Comparison of ENCODE assay signal across 7 cellular contexts in the genomic region with DNA sequence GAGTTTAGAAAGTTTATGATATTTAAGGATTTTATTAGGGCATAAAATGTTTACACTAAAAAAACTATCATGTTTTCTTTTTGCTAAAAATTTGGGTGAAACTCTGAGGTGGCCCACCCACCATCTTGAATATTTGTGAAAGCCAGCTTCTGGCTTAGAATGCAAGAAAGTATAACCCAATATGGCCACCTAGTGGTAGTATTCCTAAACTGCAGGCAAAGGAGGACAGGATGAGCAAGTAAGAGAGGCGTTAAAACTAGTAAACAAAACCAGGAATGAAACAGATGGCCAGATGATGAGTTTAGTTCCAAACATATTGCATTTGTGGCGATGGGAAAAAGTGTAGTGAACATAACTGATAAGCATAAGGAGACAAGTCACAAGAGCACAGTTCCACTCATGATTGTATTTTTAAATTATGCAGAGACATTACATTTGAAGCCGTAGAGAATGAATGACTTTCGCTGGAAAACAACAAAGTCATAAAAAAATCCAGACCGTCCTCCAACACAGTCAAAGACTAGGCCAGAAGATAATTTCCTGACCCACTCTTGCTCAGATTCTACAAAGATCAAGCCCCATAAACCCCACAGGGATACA.
DNase-seq lines count a peak whose midpoint lies in the region; ATAC-seq, FAIRE-seq and TF ChIP-seq lines count a peak whose summit lies in the region.

No MANE protein-coding gene starts in this region.

- H3K79me2 ChIP-seq in mammary epithelial cell (ENCODE audit: insufficient read depth, low read length): no peaks in the 10 kb centered on the region

- intact Hi-C loops in mammary epithelial cell (cut with micrococcal nuclease): loop anchor here (1.0 to 5.0 kb wide), 2 partner anchors 71 to 198 kb away; no protein-coding TSS in a partner anchor
- intact Hi-C loops in kidney (cut with DNase I): loop anchor here (10.0 kb wide), 1 partner anchor 201 kb away; no protein-coding TSS in a partner anchor

- no peak overlapping the region for H3K27ac ChIP-seq in mammary epithelial cell (ENCODE audit: insufficient read depth, low read depth, low read length)
- no peak overlapping the region for H3K27ac ChIP-seq in kidney (ENCODE audit: low read depth in 2 of 2, low read length in 2 of 2)

- H3K4me1 ChIP-seq in mammary epithelial cell (ENCODE audit: insufficient read depth, low read length): no peaks in the 10 kb centered on the region
- no peaks in the 10 kb centered on the region for H3K4me1 ChIP-seq in kidney (ENCODE audit: control insufficient read depth in 1 of 2, insufficient read depth in 1 of 2, low read depth in 1 of 2, low read length in 2 of 2)

- H3K4me2 ChIP-seq in mammary epithelial cell (ENCODE audit: insufficient read depth, low read depth, low read length): no peak overlapping the region

- H3K4me3 ChIP-seq in mammary epithelial cell (replicated peaks in 1 of 3; ENCODE audit: insufficient read depth in 1 of 3, low read depth in 2 of 3, low read length in 3 of 3): no peak overlapping the region
- H3K4me3 ChIP-seq in kidney (ENCODE audit: low read length in 2 of 2): no peak overlapping the region

- dilution Hi-C loops in mammary epithelial cell (cut with HindIII; ENCODE audit: low sequenced_read_pairs): no loop called here

- H2AFZ ChIP-seq in mammary epithelial cell (ENCODE audit: low read depth, low read length): no peak overlapping the region

- CTCF ChIA-PET in mammary epithelial cell (lab: Charles Lee; ENCODE audit: low non-redundant PET): interaction anchor here (0.5 kb wide), 1 partner anchor 197 kb away, joined by 6 read pairs; no protein-coding TSS in a partner anchor

- H3K27me3 ChIP-seq in mammary epithelial cell (ENCODE audit: insufficient read depth, low read length): no peaks in the 10 kb centered on the region

- FAIRE-seq in G401.6 (lab: Jason Lieb, UNC) (peak; percentile 94), kidney (lab: Jason Lieb, UNC) (peak; percentile 94)

- H3K36me3 ChIP-seq in mammary epithelial cell (ENCODE audit: insufficient read depth, low read length) (peaks cover 19% of the 10 kb centered on the region), kidney (ENCODE audit: control insufficient read depth in 1 of 2, insufficient read depth in 2 of 2, low read length in 2 of 2) (peaks cover 3 to 5% of the 10 kb centered on the region in 2 donors)

- 48% methylated on average over 5 of the region's 5 CpGs for WGBS in mammary epithelial cell (ENCODE audit: low coverage, missing lambda C conversion rate)

- TF ChIP-seq CTCF in mammary epithelial cell (conservative IDR thresholded peaks at IDR 0.05 in 1 of 2, IDR thresholded peaks at IDR 0.05 in 1 of 2; ENCODE audit: extremely low read depth in 1 of 2, insufficient read depth in 1 of 2, low read depth in 1 of 2, low read length in 2 of 2): peak; percentile 86 to 94
- peak; percentile 86 for TF ChIP-seq CTCF in kidney (IDR thresholded peaks at IDR 0.05; ENCODE audit: borderline replicate concordance, extremely low read depth, insufficient read depth)

- no TSS peak for BruUV-seq in mammary epithelial cell (replicated peaks; lab: Mats Ljungman, UMichigan)

- DNase-seq in LHCN-M2 (ENCODE audit: low read depth): peak; percentile 88
- peak; percentile 83 for DNase-seq in RPMI8226
- DNase-seq in mammary epithelial cell: peak; percentile 65
- DNase-seq in kidney: no peak
- DNase-seq in stimulated activated CD8-positive, alpha-beta memory T cell treated with anti-CD3 and anti-CD28 coated beads, Interleukin-15, amount 100 ng/mL, for 1 hour (ENCODE audit: low read depth): peak; percentile 24

- in situ Hi-C loops in mammary epithelial cell (cut with MboI; ENCODE audit: low sequenced_read_pairs in 2 of 2): loop anchor here in 1 of 2 donors (10.0 kb wide), 1 partner anchor 201 kb away; no protein-coding TSS in a partner anchor

- H4K20me1 ChIP-seq in mammary epithelial cell (ENCODE audit: insufficient read depth, low read length): no peaks in the 10 kb centered on the region

- H3K9ac ChIP-seq in mammary epithelial cell (ENCODE audit: insufficient read depth, low read length) (no peak overlapping the region), kidney (ENCODE audit: low read length in 2 of 2) (no peak overlapping the region)

- no peaks in the 10 kb centered on the region for H3K9me3 ChIP-seq in mammary epithelial cell (replicated peaks; ENCODE audit: insufficient read depth, low read length)
- H3K9me3 ChIP-seq in kidney (ENCODE audit: control insufficient read depth in 1 of 2, low read length in 2 of 2): no peaks in the 10 kb centered on the region

- peak; percentile 85 for ATAC-seq in GM21381 (IDR thresholded peaks at IDR 0.05; ENCODE audit: unreplicated experiment)
